In genomic region chr13:111514646-111515617, GRCh38 we compare ENCODE assay signal across 23 cellular contexts.
"Had no signal": no experiment of that assay in that cellular context is flagged by ENCODE, and none has a peak within 500 bp of the region (broad histone marks: within the 10 kb centered on the region; RNA-seq: fewer than 3 reads in every experiment).

No MANE protein-coding gene starts in this region.

- H3K4me3 ChIP-seq: esophagus squamous epithelium, heart left ventricle, left lung, sigmoid colon, smooth muscle cell had no signal

- H3K36me3 Mint-ChIP-seq: activated naive CD4-positive, alpha-beta T cell treated with anti-CD3 and anti-CD28 coated beads, Interleukin-2, amount 10 ng/mL, durations not matched to agents 7 days and 5 days; mesothelial cell of epicardium; naive thymus-derived CD8-positive, alpha-beta T cell; stimulated activated naive B cell treated with anti-CD40 and anti-IgM and Interleukin-4, amounts not matched to agents 10 μg/mL and 1 μg/mL and 100 μg/mL, for 72 hours; T-cell had no signal

- H3K4me1 Mint-ChIP-seq: activated B cell treated with CpG ODN at 0.5 μM for 24 hours; activated CD4-positive, alpha-beta T cell treated with anti-CD3 and anti-CD28 coated beads for 36 hours; activated naive CD4-positive, alpha-beta T cell treated with anti-CD3 and anti-CD28 coated beads, Interleukin-2, amount 10 ng/mL, durations not matched to agents 7 days and 5 days; endodermal cell; mesothelial cell of epicardium; stimulated activated naive B cell treated with anti-CD40 and anti-IgM and Interleukin-4, amounts not matched to agents 10 μg/mL and 1 μg/mL and 100 μg/mL, for 72 hours; T-cell had no signal

- H3K27ac ChIP-seq: esophagus squamous epithelium, heart left ventricle, left lung, neutrophil, sigmoid colon had no signal

- H3K9me3 ChIP-seq: esophagus squamous epithelium, heart left ventricle, left lung, neutrophil, sigmoid colon had no signal

- H3K36me3 ChIP-seq: esophagus squamous epithelium, heart left ventricle, left lung, neutrophil, sigmoid colon had no signal

- H3K4me3 Mint-ChIP-seq: activated B cell treated with CpG ODN at 0.5 μM for 24 hours; activated CD4-positive, alpha-beta T cell treated with anti-CD3 and anti-CD28 coated beads for 36 hours; activated naive CD4-positive, alpha-beta T cell treated with anti-CD3 and anti-CD28 coated beads, Interleukin-2, amount 10 ng/mL, durations not matched to agents 7 days and 5 days; activated T-cell treated with anti-CD3 and anti-CD28 coated beads, Interleukin-2, amount 50 U/mL, for 4 hours; endodermal cell; mesothelial cell of epicardium; naive thymus-derived CD8-positive, alpha-beta T cell; stimulated activated naive B cell treated with anti-CD40 and anti-IgM and Interleukin-4, amounts not matched to agents 10 μg/mL and 1 μg/mL and 100 μg/mL, for 72 hours; T-cell had no signal

- H3K4me1 ChIP-seq: esophagus squamous epithelium, heart left ventricle, left lung, sigmoid colon had no signal

- H3K9me3 Mint-ChIP-seq: activated B cell treated with CpG ODN at 0.5 μM for 24 hours; activated T-cell treated with anti-CD3 and anti-CD28 coated beads, Interleukin-2, amount 50 U/mL, for 4 hours; mesothelial cell of epicardium; naive thymus-derived CD8-positive, alpha-beta T cell; T-cell had no signal

- H3K27me3 ChIP-seq: neutrophil had no signal

- DNase-seq: activated B cell treated with CpG ODN at 0.5 μM for 24 hours; activated CD4-positive, alpha-beta T cell treated with anti-CD3 and anti-CD28 coated beads for 36 hours; activated CD4-positive, alpha-beta T cell treated with anti-CD3 and anti-CD28 coated beads, Interleukin-2, amount 50 U/mL, for 4 hours; activated CD8-positive, alpha-beta memory T cell treated with anti-CD3 and anti-CD28 coated beads for 24 hours; activated CD8-positive, alpha-beta memory T cell treated with anti-CD3 and anti-CD28 coated beads, Interleukin-2, amount 50 U/mL, for 4 hours; activated naive CD4-positive, alpha-beta T cell treated with anti-CD3 and anti-CD28 coated beads, Interleukin-2, amount 10 ng/mL, durations not matched to agents 7 days and 5 days; activated T-cell treated with anti-CD3 and anti-CD28 coated beads, Interleukin-2, amount 50 U/mL, for 4 hours; amygdala; cortex of kidney; endodermal cell; esophagus squamous epithelium; islet precursor cell; naive thymus-derived CD8-positive, alpha-beta T cell; sigmoid colon; stimulated activated CD4-positive, alpha-beta T cell treated with anti-CD3 and anti-CD28 coated beads, Interleukin-2, amount 100 ng/mL, for 48 hours; stimulated activated CD8-positive, alpha-beta memory T cell treated with anti-CD3 and anti-CD28 coated beads, Interleukin-4, amount 100 ng/mL, for 48 hours; stimulated activated naive B cell treated with anti-CD40 and anti-IgM and Interleukin-4, amounts not matched to agents 10 μg/mL and 1 μg/mL and 100 μg/mL, for 72 hours had no signal

- H3K27me3 Mint-ChIP-seq: activated naive CD4-positive, alpha-beta T cell treated with anti-CD3 and anti-CD28 coated beads, Interleukin-2, amount 10 ng/mL, durations not matched to agents 7 days and 5 days had no signal

- H3K27ac Mint-ChIP-seq: activated B cell treated with CpG ODN at 0.5 μM for 24 hours; activated CD4-positive, alpha-beta T cell treated with anti-CD3 and anti-CD28 coated beads for 36 hours; activated naive CD4-positive, alpha-beta T cell treated with anti-CD3 and anti-CD28 coated beads, Interleukin-2, amount 10 ng/mL, durations not matched to agents 7 days and 5 days; endodermal cell; mesothelial cell of epicardium; stimulated activated naive B cell treated with anti-CD40 and anti-IgM and Interleukin-4, amounts not matched to agents 10 μg/mL and 1 μg/mL and 100 μg/mL, for 72 hours; T-cell had no signal

- ATAC-seq: activated CD4-positive, alpha-beta T cell treated with anti-CD3 and anti-CD28 coated beads for 36 hours; heart left ventricle; left lung; naive thymus-derived CD8-positive, alpha-beta T cell; stimulated activated naive B cell treated with anti-CD40 and anti-IgM and Interleukin-4, amounts not matched to agents 10 μg/mL and 1 μg/mL and 100 μg/mL, for 72 hours; T-cell had no signal
